14 cellular contexts compared by ENCODE assay signal in genomic region chr21:32868631-32869454, GRCh38.
"Had no signal": no experiment of that assay in that cellular context is flagged by ENCODE, and none has a peak within 500 bp of the region (broad histone marks: within the 10 kb centered on the region; RNA-seq: fewer than 3 reads in every experiment).

No MANE protein-coding gene starts in this region.

- H3K9me3 ChIP-seq: psoas muscle, stomach, thoracic aorta, transverse colon had no signal

- H3K36me3 ChIP-seq: heart left ventricle, stomach, thoracic aorta, transverse colon had no signal

- H3K27ac ChIP-seq: dorsolateral prefrontal cortex, heart left ventricle, psoas muscle, skin epidermis, stomach, thoracic aorta, transverse colon had no signal

- ATAC-seq: heart left ventricle; natural killer cell treated with Interleukin-12 subunit alpha and Interleukin-12 subunit beta and Interleukin-15 and Interleukin-18, amount 100 ng/mL, for 72 hours; psoas muscle; sciatic nerve had no signal

- H3K27me3 ChIP-seq: transverse colon had no signal

- H3K4me1 ChIP-seq: heart left ventricle, psoas muscle, stomach, transverse colon had no signal

- DNase-seq: cortex of kidney; dorsolateral prefrontal cortex; effector CD8-positive, alpha-beta T cell; heart left ventricle; hippocampal formation; psoas muscle; stimulated activated naive CD4-positive, alpha-beta T cell; stomach; substantia nigra; transverse colon had no signal

- H3K4me3 ChIP-seq: dorsolateral prefrontal cortex, heart left ventricle, psoas muscle, skin epidermis, stomach, thoracic aorta, transverse colon had no signal
